13 cellular contexts compared by ENCODE assay signal in the genomic region with DNA sequence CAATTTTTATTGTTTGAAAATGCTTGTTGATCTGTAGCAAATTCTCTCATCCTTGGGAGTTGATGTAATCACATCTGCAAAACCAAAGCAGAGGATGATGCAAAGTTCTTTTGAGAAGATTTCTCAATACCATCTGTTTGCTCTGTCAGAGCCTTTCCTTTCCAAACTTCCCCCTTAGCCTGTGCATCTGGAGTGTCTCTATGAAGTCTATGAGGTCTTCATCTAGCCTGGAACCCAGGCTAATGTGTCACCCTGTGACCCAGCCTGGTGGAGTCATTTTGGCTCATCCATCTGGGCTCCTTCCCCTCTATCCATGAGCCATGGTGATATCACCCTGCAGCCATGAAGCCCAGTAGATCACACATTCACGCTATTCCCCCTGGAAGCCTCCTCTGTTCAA.
DNase-seq lines count a peak whose midpoint lies in the region; FAIRE-seq and TF ChIP-seq lines count a peak whose summit lies in the region.
"Had no signal": no experiment of that assay in that cellular context is flagged by ENCODE, and none has a peak within 500 bp of the region (broad histone marks: within the 10 kb centered on the region; RNA-seq: fewer than 3 reads in every experiment).

No MANE protein-coding gene starts in this region.

- DNase-seq in AML-193 (lab: John Stamatoyannopoulos, UW), result peak; percentile 45 to 57
- DNase-seq in NCI-H226, result peak; percentile 43
- DNase-seq in chondrocyte (ENCODE audit: low spot score), result no peak
- peak; percentile 45 for DNase-seq in kidney tubule cell (ENCODE audit: low spot score)
- DNase-seq in SK-N-DZ (ENCODE audit: low spot score), result no peak
- no peak for DNase-seq in NCI-H510A treated with DMSO at 0.1 percent for 48 hours (lab: John Stamatoyannopoulos, UW)
- DNase-seq in urothelium cell line (ENCODE audit: low spot score), result no peak
- no peak for DNase-seq in activated CD8-positive, alpha-beta memory T cell treated with anti-CD3 and anti-CD28 coated beads for 24 hours
- DNase-seq: activated CD4-positive, alpha-beta T cell treated with anti-CD3 and anti-CD28 coated beads, Interleukin-2, amount 10 ng/mL, durations not matched to agents 24 days and 14 days; activated gamma-delta T cell; NCI-H1436 treated with DMSO at 0.1 percent for 48 hours; NCI-H82; occipital lobe had no signal

- TF ChIP-seq CTCF in chondrocyte (IDR thresholded peaks at IDR 0.05), result no peak

- H3K27ac Mint-ChIP-seq in chondrocyte (ENCODE audit: unreplicated experiment), result peak overlapping the region; percentile 54
- H3K27ac Mint-ChIP-seq: activated CD4-positive, alpha-beta T cell treated with anti-CD3 and anti-CD28 coated beads, Interleukin-2, amount 10 ng/mL, durations not matched to agents 24 days and 14 days had no signal

- H3K4me1 Mint-ChIP-seq in chondrocyte (ENCODE audit: low read depth), result peaks cover 36% of the 10 kb centered on the region
- H3K4me1 Mint-ChIP-seq: activated CD4-positive, alpha-beta T cell treated with anti-CD3 and anti-CD28 coated beads, Interleukin-2, amount 10 ng/mL, durations not matched to agents 24 days and 14 days had no signal

- H3K27me3 Mint-ChIP-seq in chondrocyte (ENCODE audit: low read depth), result no peaks in the 10 kb centered on the region

- FAIRE-seq in urothelium cell line (lab: Jason Lieb, UNC), result no peak

- peaks cover 15% of the 10 kb centered on the region for H3K9me3 Mint-ChIP-seq in chondrocyte (ENCODE audit: low read depth)

- H3K4me3 Mint-ChIP-seq in chondrocyte (ENCODE audit: unreplicated experiment), result no peak overlapping the region
- H3K4me3 Mint-ChIP-seq: activated CD4-positive, alpha-beta T cell treated with anti-CD3 and anti-CD28 coated beads, Interleukin-2, amount 10 ng/mL, durations not matched to agents 24 days and 14 days had no signal

- peaks cover 4% of the 10 kb centered on the region for H3K36me3 Mint-ChIP-seq in chondrocyte (ENCODE audit: low read depth)

Comparison
In these comparisons a context has a peak if more than half of its experiments do, and no peak if none do; other contexts are left out.
1. DNase-seq: peak in AML-193 (2 of 2), NCI-H226 (single experiment) and kidney tubule cell (single experiment); none in chondrocyte (single experiment), SK-N-DZ (single experiment), NCI-H510A treated with DMSO at 0.1 percent for 48 hours (single experiment), urothelium cell line (single experiment) and activated CD8-positive, alpha-beta memory T cell treated with anti-CD3 and anti-CD28 coated beads for 24 hours (single experiment).